In the genomic region with DNA sequence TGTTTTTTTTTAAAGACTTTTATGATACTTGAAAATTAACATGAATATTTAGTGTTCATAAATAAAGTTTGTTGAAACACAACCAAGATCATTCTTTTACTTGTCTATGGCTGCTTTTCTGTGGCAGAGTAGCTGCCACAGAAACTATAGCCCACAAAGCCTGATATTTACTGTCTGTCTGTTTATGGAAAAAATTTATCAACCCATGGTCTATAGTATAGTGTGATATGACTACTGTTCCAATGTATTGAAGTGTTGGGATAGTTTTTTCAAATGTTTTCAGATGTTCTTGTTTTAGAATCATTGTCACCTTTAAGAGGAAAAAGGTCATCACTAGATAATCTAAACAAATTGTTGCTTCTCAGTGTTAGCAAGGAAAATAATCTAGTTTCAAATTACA, we compare ENCODE assay signal across 20 cellular contexts. TPM values are rescaled to one million over a fixed set of nuclear protein-coding genes. Genes with fewer than 3 reads are reported as not detected.
DNase-seq lines count a peak whose midpoint lies in the region; ATAC-seq, FAIRE-seq and TF ChIP-seq lines count a peak whose summit lies in the region.
"Had no signal": no experiment of that assay in that cellular context is flagged by ENCODE, and none has a peak within 500 bp of the region (broad histone marks: within the 10 kb centered on the region; RNA-seq: fewer than 3 reads in every experiment).

No MANE protein-coding gene starts in this region.

- H4K20me1 ChIP-seq in K562 (replicated peaks; ENCODE audit: control insufficient read depth, insufficient read depth, low read length), result no peaks in the 10 kb centered on the region

- in situ Hi-C loops in K562 (cut with MboI), result no loop called here

- POLR2A ChIA-PET in K562 (lab: Yijun Ruan, JAX), result interaction anchor here (1.0 to 4.2 kb wide), 3 partner anchors 10 to 17 kb away, joined by 3 to 22 read pairs (median 4); partner anchors contain the start of gene TFAM

- TF ChIP-seq CTCF in D721Med (IDR thresholded peaks at IDR 0.05; ENCODE audit: insufficient read depth, missing control alignments) (no peak), K562 (IDR thresholded peaks at IDR 0.05 in 2 of 3, conservative IDR thresholded peaks at IDR 0.05 in 1 of 3; ENCODE audit: insufficient read depth in 2 of 3, low read depth in 1 of 3, low read length in 3 of 3) (no peak)

- no peaks in the 10 kb centered on the region for H3K27me3 ChIP-seq in K562 (ENCODE audit: control insufficient read depth in 2 of 2, insufficient read depth in 2 of 2, low read length in 2 of 2)
- H3K27me3 ChIP-seq in H7 (ENCODE audit: control insufficient read depth, insufficient read depth, low read length), result no peaks in the 10 kb centered on the region
- H3K27me3 ChIP-seq: BE2C, BLaER1 had no signal

- no peak for TF ChIP-seq EP300 in K562 (IDR thresholded peaks at IDR 0.05; ENCODE audit: low read length)

- CTCF ChIA-PET in K562 (lab: Yijun Ruan, JAX; ENCODE audit: low intra/inter-chr PET ratio), result no interaction called here

- H3K79me2 ChIP-seq in K562 (ENCODE audit: control insufficient read depth, insufficient read depth, low read length), result peaks cover 11% of the 10 kb centered on the region; the same call in 1 of the 3 replicates

- H3K9me3 ChIP-seq in K562 (replicated peaks; ENCODE audit: control insufficient read depth, insufficient read depth, low read depth, low read length), result no peaks in the 10 kb centered on the region
- H3K9me3 ChIP-seq: BE2C, BLaER1 had no signal

- ATAC-seq in K562 (no peak), GM19467 (IDR thresholded peaks at IDR 0.05; ENCODE audit: unreplicated experiment) (no peak)
- peak; percentile 49 for ATAC-seq in stimulated activated naive CD8-positive, alpha-beta T cell treated with anti-CD3 and anti-CD28 coated beads, Interleukin-15, Interleukin-2, amounts not matched to agents 100 U/mL and 50 U/mL, for 24 hours

- no TSS peak for BruUV-seq in K562 (replicated peaks; lab: Mats Ljungman, UMichigan)

- no peak overlapping the region for H2AFZ ChIP-seq in K562 (ENCODE audit: low read depth, low read length)

- no peak overlapping the region for H3K9ac ChIP-seq in K562 (ENCODE audit: insufficient read depth in 1 of 2, low read depth in 2 of 2, low read length in 2 of 2)
- H3K9ac ChIP-seq: BLaER1 had no signal

- DNase-seq in D721Med (ENCODE audit: insufficient read length, low spot score) (no peak), H54 (ENCODE audit: insufficient read length, low spot score) (no peak), K562 (ENCODE audit: extremely low read depth in 1 of 4, low spot score in 3 of 4) (no peak), H7 (no peak), NCI-H2107 treated with DMSO at 0.1 percent for 48 hours (lab: John Stamatoyannopoulos, UW; ENCODE audit: unreplicated experiment) (no peak)
- DNase-seq in stimulated activated naive CD8-positive, alpha-beta T cell treated with anti-CD3 and anti-CD28 coated beads, Interleukin-15, Interleukin-2, amounts not matched to agents 100 U/mL and 50 U/mL, for 24 hours, result no peak
- DNase-seq in activated CD4-positive, alpha-beta T cell treated with anti-CD3 and anti-CD28 coated beads, Interleukin-2, amount 50 U/mL, for 48 hours, result no peak
- DNase-seq: 8988T; ACHN; BE2C; C1 segment of cervical spinal cord; CD4-positive, alpha-beta memory T cell; CD4-positive, CD25-positive, alpha-beta regulatory T cell; CD8-positive, alpha-beta memory T cell; COR-L47; DMS79 treated with DMSO at 0.1 percent for 48 hours; GF-D8 had no signal

- H3K9me1 ChIP-seq in K562 (ENCODE audit: control insufficient read depth, insufficient read depth, low read length), result no peaks in the 10 kb centered on the region

- TF ChIP-seq POLR2A in H54 (IDR thresholded peaks at IDR 0.05; ENCODE audit: low read depth, low read length), result no peak
- no peak for TF ChIP-seq POLR2A in K562 (conservative IDR thresholded peaks at IDR 0.05)

- H3K27ac ChIP-seq in K562 (ENCODE audit: extremely low read depth, low read depth, low read length), result no peak overlapping the region
- H3K27ac ChIP-seq: BLaER1 had no signal

- intact Hi-C loops in K562 (cut with micrococcal nuclease), result no loop called here

- TF ChIP-seq RAD21 in K562 (CRISPR knock-in tag; conservative IDR thresholded peaks at IDR 0.05 in 1 of 2, IDR thresholded peaks at IDR 0.05 in 1 of 2), result no peak

- peaks cover 74% of the 10 kb centered on the region for H3K36me3 ChIP-seq in K562 (ENCODE audit: control insufficient read depth, insufficient read depth, low read length)
- peaks cover 14% of the 10 kb centered on the region for H3K36me3 ChIP-seq in H7 (replicated peaks; ENCODE audit: control insufficient read depth, insufficient read depth, low read length)

- H3K4me1 ChIP-seq in K562 (replicated peaks in 1 of 2; ENCODE audit: control insufficient read depth in 2 of 2, insufficient read depth in 2 of 2, low read length in 2 of 2), result no peaks in the 10 kb centered on the region
- H3K4me1 ChIP-seq: BE2C, BLaER1 had no signal

- no peak overlapping the region for H3K4me2 ChIP-seq in K562 (ENCODE audit: insufficient read depth, low read length)
- H3K4me2 ChIP-seq: BLaER1 had no signal

- no peak overlapping the region for H3K4me3 ChIP-seq in K562
- no peak overlapping the region for H3K4me3 ChIP-seq in H7 (ENCODE audit: insufficient read depth, low read depth, low read length)
- H3K4me3 ChIP-seq: BLaER1 had no signal

- peak; percentile 71 for FAIRE-seq in D721Med (lab: Jason Lieb, UNC)
- FAIRE-seq in H54 (lab: Jason Lieb, UNC), result peak; percentile 6
- no peak for FAIRE-seq in K562 (lab: Jason Lieb, UNC)
- FAIRE-seq: GM12891 had no signal

RNA-seq across cellular contexts. Expression of gene TFAM, which starts 10.8 kb away (rescaled TPM):
- total RNA-seq in K562 (2011; cell fraction: chromatin; rRNA removed; ENCODE audit: low replicate concordance), result 18.0 and 30.5 TPM in 2 replicates
- total RNA-seq in K562 (2011; cell fraction: nucleolus; rRNA removed), result 27.0 and 32.6 TPM in 2 replicates
- total RNA-seq in K562 (2011; cell fraction: nucleoplasm; rRNA removed), result 20.5 and 25.3 TPM in 2 replicates
- total RNA-seq in K562 (2014; rRNA removed) (130 and 174 TPM in 2 replicates), K562 (2014; rRNA removed; fragmentation: Illumina TruSeq; extraction: Trizol) (170 and 211 TPM in 2 replicates), K562 (2015; rRNA removed; fragmentation: Illumina TruSeq; extraction: Trizol) (153 and 155 TPM in 2 replicates), K562 (2021) (161 and 163 TPM in 2 replicates)
- polyA plus RNA-seq in K562 (2011; rRNA removed) (53.7 and 74.3 TPM in 2 replicates), K562 (2014; fragmentation: Illumina TruSeq; extraction: Trizol) (139 and 142 TPM in 2 replicates), K562 (2014; fragmentation: Nextera tagmentation; extraction: Ambion mirVana) (100 to 1,000 TPM; 175 to 227 TPM), K562 (2014; rRNA removed) (100 and 105 TPM in 2 replicates)
- 42.4 and 46.0 TPM in 2 replicates for polyA plus RNA-seq in K562 (2011; cell fraction: cytosol; rRNA removed)
- 27.2 and 35.3 TPM in 2 replicates for polyA plus RNA-seq in K562 (2011; cell fraction: nucleus; rRNA removed)
- 78.0 and 146 TPM in 2 replicates for polyA plus RNA-seq in K562 (2012)
- 33.7 and 48.0 TPM in 2 replicates for polyA minus RNA-seq in K562 (2011; rRNA and poly(A)+ RNA removed)
- polyA minus RNA-seq in K562 (2011; cell fraction: cytosol; rRNA and poly(A)+ RNA removed), result 38.7 and 46.1 TPM in 2 replicates
- 24.5 and 33.1 TPM in 2 replicates for polyA minus RNA-seq in K562 (2011; cell fraction: nucleus; rRNA and poly(A)+ RNA removed)
- total RNA-seq in H7 (2014; rRNA removed; shearing (Covaris generic)), result 44.8 and 58.0 TPM in 2 replicates
